In genomic region chr18:12703096-12703567, GRCh38 we compare ENCODE assay signal across 8 cellular contexts. TPM values are rescaled to one million over a fixed set of nuclear protein-coding genes. Genes with fewer than 3 reads are reported as not detected.
DNase-seq lines count a peak whose midpoint lies in the region; ATAC-seq, FAIRE-seq and TF ChIP-seq lines count a peak whose summit lies in the region.

No MANE protein-coding gene starts in this region.

- H2BK120ac ChIP-seq in mesendoderm (ENCODE audit: low read depth, low read length) = no peak overlapping the region

- peak overlapping the region; percentile 79 for H3K4me2 ChIP-seq in mesendoderm (ENCODE audit: low read length)

- peak overlapping the region; percentile 65 for H3K18ac ChIP-seq in mesendoderm (ENCODE audit: low read length)

- peaks cover 34% of the 10 kb centered on the region for H3K79me2 ChIP-seq in mesendoderm (ENCODE audit: control insufficient read depth, insufficient read depth, low read length)

- ATAC-seq in HG03139 (IDR thresholded peaks at IDR 0.05; ENCODE audit: unreplicated experiment) = peak; percentile 30
- ATAC-seq in body of pancreas = peak; percentile 56
- ATAC-seq in HG02642 (IDR thresholded peaks at IDR 0.05; ENCODE audit: poor library complexity, unreplicated experiment) = no peak
- ATAC-seq in GM18502 (IDR thresholded peaks at IDR 0.05; ENCODE audit: poor library complexity, unreplicated experiment) = no peak

- H2BK5ac ChIP-seq in mesendoderm (ENCODE audit: low read length) = no peak overlapping the region

- no peak overlapping the region for H3K23ac ChIP-seq in mesendoderm (ENCODE audit: low read length)

- H3K36me3 ChIP-seq in body of pancreas (replicated peaks in 1 of 2; ENCODE audit: insufficient read depth in 1 of 2, low read depth in 2 of 2) (peaks cover 0 to 9% of the 10 kb centered on the region in 2 donors), mesendoderm (ENCODE audit: control insufficient read depth, insufficient read depth, low read length) (peaks cover 2% of the 10 kb centered on the region)

- H3K4me3 ChIP-seq in GM12864 (ENCODE audit: low read depth, low read length) (peak overlapping the region; percentile 97), body of pancreas (peak overlapping the region; percentile 67 to 93), mesendoderm (ENCODE audit: low read length) (peak overlapping the region; percentile 99)

- H3K27me3 ChIP-seq in body of pancreas (no peaks in the 10 kb centered on the region), mesendoderm (ENCODE audit: insufficient read depth, low read length, poor library complexity) (no peaks in the 10 kb centered on the region)

- no peak for TF ChIP-seq CTCF in GM12864 (IDR thresholded peaks at IDR 0.05; ENCODE audit: low read depth, low read length, missing control alignments)
- TF ChIP-seq CTCF in body of pancreas (IDR thresholded peaks at IDR 0.05) = no peak

- peaks cover 7% of the 10 kb centered on the region for H3K79me1 ChIP-seq in mesendoderm (ENCODE audit: low read length)

- H3K4me1 ChIP-seq in body of pancreas (peaks cover 35% of the 10 kb centered on the region), mesendoderm (ENCODE audit: control insufficient read depth, low read depth, low read length) (peaks cover 5% of the 10 kb centered on the region)

- peak overlapping the region; percentile 99 for H3K56ac ChIP-seq in mesendoderm (ENCODE audit: low read length)

- no peak overlapping the region for H2AK5ac ChIP-seq in mesendoderm (ENCODE audit: low read length)

- no peak for FAIRE-seq in urothelium cell line (lab: Jason Lieb, UNC)

- WGBS in body of pancreas, 2 donors = 1% methylated on average over 7 to 28 of the region's 28 CpGs
- no CpG with 5 or more reads among the region's 28 CpGs for WGBS in mesendoderm (ENCODE audit: extremely low coverage, insufficient coverage, low lambda C conversion rate)

- H3K9me3 ChIP-seq in body of pancreas = no peaks in the 10 kb centered on the region

- peak overlapping the region; percentile 96 for H3K9ac ChIP-seq in mesendoderm (ENCODE audit: low read length)

- H2BK15ac ChIP-seq in mesendoderm (replicated peaks; ENCODE audit: low read depth) = no peak overlapping the region

- H3K4ac ChIP-seq in mesendoderm (ENCODE audit: low read depth, low read length) = peak overlapping the region; percentile 83

- no peak overlapping the region for H4K5ac ChIP-seq in mesendoderm (ENCODE audit: low read length)

- TF ChIP-seq POLR2A in body of pancreas (IDR thresholded peaks at IDR 0.05) = no peak

- H3K27ac ChIP-seq in body of pancreas (peak overlapping the region; percentile 84 to 98 (median 97)), mesendoderm (ENCODE audit: low read depth, low read length) (peak overlapping the region; percentile 96)

- peak overlapping the region; percentile 69 for H4K8ac ChIP-seq in mesendoderm (ENCODE audit: low read depth, low read length)

- intact Hi-C loops in body of pancreas (cut with DNase I) = no loop called here

- DNase-seq in GM12864 (ENCODE audit: low read depth) (no peak), body of pancreas (no peak), mesendoderm (no peak), urothelium cell line (ENCODE audit: low spot score) (no peak)
- DNase-seq in activated effector memory CD4-positive, alpha-beta T cell treated with Interleukin-2 at 50 U/mL for 16 hours = no peak

RNA-seq across cellular contexts. Expression of gene PSMG2, which starts 0.3 kb away (rescaled TPM):
- 10 to 100 TPM in 1 of 2 donors, 1 to 10 TPM in 1; 8.2 to 36.8 TPM for total RNA-seq in body of pancreas
- 79.6 TPM for polyA plus RNA-seq in mesendoderm (2013, experiment 1 of 2)
- polyA plus RNA-seq in mesendoderm (2013, experiment 2 of 2) = 77.1 TPM

RNA-seq across cellular contexts. Expression of gene CEP76, which starts 0.6 kb away (rescaled TPM):
- total RNA-seq in body of pancreas = 10 to 100 TPM in 1 of 2 donors, 1 to 10 TPM in 1; 6.2 to 10.2 TPM
- polyA plus RNA-seq in mesendoderm (2013, experiment 1 of 2) = 11.6 TPM
- polyA plus RNA-seq in mesendoderm (2013, experiment 2 of 2) = 11.7 TPM

RNA-seq across cellular contexts. Expression of gene SPIRE1, which starts 45.2 kb away (rescaled TPM):
- total RNA-seq in body of pancreas = 10 to 100 TPM in 1 of 2 donors, 1 to 10 TPM in 1; 8.2 to 15.0 TPM
- 10.2 TPM for polyA plus RNA-seq in mesendoderm (2013, experiment 1 of 2)
- polyA plus RNA-seq in mesendoderm (2013, experiment 2 of 2) = 9.7 TPM

Comparison
In these comparisons a context has a peak if more than half of its experiments do, and no peak if none do; other contexts are left out.
1. ATAC-seq: peak in HG03139 (single experiment) and body of pancreas (single experiment); none in HG02642 (single experiment) and GM18502 (single experiment).
2. Peak in every context shown above with its lines, with median percentiles within 50 percentile points of each other: H3K4me3 ChIP-seq.